1 cellular context compared by ENCODE assay signal in the genomic region with DNA sequence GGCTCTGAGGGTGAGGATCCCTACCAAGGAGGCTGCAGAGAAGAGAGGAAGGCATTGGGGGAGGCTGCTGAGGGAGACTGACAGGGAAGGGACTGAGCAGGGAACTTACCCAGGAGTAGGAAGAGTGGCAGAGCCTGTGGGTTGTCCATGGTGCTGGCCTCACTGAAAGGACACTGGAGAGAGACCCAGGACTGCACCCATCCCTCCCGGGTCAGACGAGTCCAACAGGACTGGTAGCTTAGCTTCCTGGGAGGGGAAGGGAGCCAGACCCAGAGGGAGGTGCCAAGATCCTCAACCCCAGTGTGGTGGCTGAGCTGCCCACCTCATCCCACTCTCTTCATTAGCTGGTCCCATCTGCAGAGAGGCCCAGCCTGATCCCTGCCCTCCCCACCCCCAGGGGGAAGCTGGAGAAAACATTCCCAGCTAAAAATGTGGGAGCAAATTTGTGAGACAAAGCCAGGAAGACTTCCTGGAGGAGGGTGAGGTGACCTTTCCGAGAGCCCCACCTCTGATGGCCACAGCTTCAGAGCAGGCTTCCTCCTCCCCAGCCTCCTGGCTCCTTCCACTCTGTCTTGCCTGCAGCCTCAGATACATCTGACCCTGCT.
A peak's percentile ranks its signal among the peaks of the same experiment; 100 is the strongest.
TF ChIP-seq lines count a peak whose summit lies in the region.

TSS of gene VSIG10L (minus strand) at position 164 of the 605 bp plus-strand sequence. CDS start at position 149, 15 bp downstream.

TF ChIP-seq in Ishikawa, 13 proteins besides CTCF, POLR2A, EP300 and RAD21 (continued from another document):
- 0 out of 2 replicates have a peak, but pooled peaks have one; percentile 33 for TF ChIP-seq REST (IDR thresholded peaks at IDR 0.05; ENCODE audit: low read depth)
- TF ChIP-seq NFIC (IDR thresholded peaks at IDR 0.05), result no peak
- TF ChIP-seq CREB1 (IDR thresholded peaks at IDR 0.05; ENCODE audit: low read depth), result no peak
- TF ChIP-seq, protein P1, sequence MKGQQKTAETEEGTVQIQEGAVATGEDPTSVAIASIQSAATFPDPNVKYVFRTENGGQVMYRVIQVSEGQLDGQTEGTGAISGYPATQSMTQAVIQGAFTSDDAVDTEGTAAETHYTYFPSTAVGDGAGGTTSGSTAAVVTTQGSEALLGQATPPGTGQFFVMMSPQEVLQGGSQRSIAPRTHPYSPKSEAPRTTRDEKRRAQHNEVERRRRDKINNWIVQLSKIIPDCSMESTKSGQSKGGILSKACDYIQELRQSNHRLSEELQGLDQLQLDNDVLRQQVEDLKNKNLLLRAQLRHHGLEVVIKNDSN (IDR thresholded peaks at IDR 0.05), result no peak
- no peak for TF ChIP-seq EGR1 (IDR thresholded peaks at IDR 0.05)
TF ChIP-seq in Ishikawa: peak in this region for 1.
